Comparison of ENCODE assay signal across 12 cellular contexts in the genomic region with DNA sequence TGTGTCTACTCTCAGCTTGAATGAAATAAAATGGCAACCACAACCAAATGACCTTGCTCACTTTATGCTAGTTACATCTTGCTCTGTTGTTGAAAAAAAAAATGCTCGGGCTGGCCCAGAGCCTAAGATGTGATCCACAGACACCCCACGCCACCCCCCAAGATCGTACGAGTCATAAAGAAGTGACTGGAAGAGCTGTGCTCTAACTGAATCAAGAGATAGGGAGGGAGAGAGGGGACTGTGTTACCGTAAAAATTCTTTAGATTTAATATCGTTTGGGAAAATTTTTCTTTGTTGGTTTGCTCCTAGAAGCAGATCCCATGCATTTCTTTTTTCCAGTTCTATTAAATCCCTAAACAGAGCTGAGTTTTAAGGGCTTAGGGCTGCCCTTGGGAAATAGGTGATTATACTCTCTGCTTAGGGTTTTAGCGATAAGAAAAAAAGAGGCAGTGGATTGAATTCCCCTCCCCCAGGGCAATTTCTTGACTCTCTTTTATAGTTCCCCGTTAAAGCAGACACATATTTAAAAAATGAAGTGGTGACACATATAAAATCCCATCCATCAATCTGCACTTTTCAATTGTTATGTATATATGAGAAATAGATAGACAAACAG. TPM values are rescaled to one million over a fixed set of nuclear protein-coding genes. Genes with fewer than 3 reads are reported as not detected.
DNase-seq lines count a peak whose midpoint lies in the region; ATAC-seq and TF ChIP-seq lines count a peak whose summit lies in the region.
"Had no signal": no experiment of that assay in that cellular context is flagged by ENCODE, and none has a peak within 500 bp of the region (broad histone marks: within the 10 kb centered on the region; RNA-seq: fewer than 3 reads in every experiment).

No MANE protein-coding gene starts in this region.

- H3K79me2 ChIP-seq in ACC112 (ENCODE audit: control insufficient read depth, insufficient read depth, low read length, unreplicated experiment), result peaks cover 94% of the 10 kb centered on the region
- H3K79me2 ChIP-seq in mesendoderm (ENCODE audit: control insufficient read depth, insufficient read depth, low read length), result no peaks in the 10 kb centered on the region

- no peak overlapping the region for H4K5ac ChIP-seq in mesendoderm (ENCODE audit: low read length)

- H3K18ac ChIP-seq in mesendoderm (ENCODE audit: low read length), result peak overlapping the region; percentile 84

- no peak overlapping the region for H2BK120ac ChIP-seq in mesendoderm (ENCODE audit: low read depth, low read length)

- no peak for TF ChIP-seq CTCF in gastrocnemius medialis (IDR thresholded peaks at IDR 0.05 in 4 of 5, conservative IDR thresholded peaks at IDR 0.05 in 1 of 5)

- H2AK5ac ChIP-seq in mesendoderm (ENCODE audit: low read length), result no peak overlapping the region

- H3K4me3 ChIP-seq in ACC112 (ENCODE audit: low read depth, low read length), result no peak overlapping the region
- no peak overlapping the region for H3K4me3 ChIP-seq in adipocyte (ENCODE audit: low read length)
- no peak overlapping the region for H3K4me3 ChIP-seq in mesendoderm (ENCODE audit: low read length)
- no peak overlapping the region for H3K4me3 ChIP-seq in gastrocnemius medialis
- H3K4me3 ChIP-seq: gastroesophageal sphincter had no signal

- no peak overlapping the region for H2AFZ ChIP-seq in ACC112 (ENCODE audit: low read length, unreplicated experiment)

- H3K4ac ChIP-seq in mesendoderm (ENCODE audit: low read depth, low read length), result no peak overlapping the region

- H2BK15ac ChIP-seq in mesendoderm (replicated peaks; ENCODE audit: low read depth), result peak overlapping the region; percentile 57

- H3K27ac ChIP-seq in ACC112 (ENCODE audit: low read depth, low read length) (peak overlapping the region; percentile 66), mesendoderm (ENCODE audit: low read depth, low read length) (no peak overlapping the region), gastrocnemius medialis (no peak overlapping the region)
- H3K27ac ChIP-seq: gastroesophageal sphincter had no signal

- TF ChIP-seq POLR2A in gastrocnemius medialis (IDR thresholded peaks at IDR 0.05), result no peak

- H3K4me2 ChIP-seq in mesendoderm (ENCODE audit: low read length), result no peak overlapping the region

- DNase-seq in HEK293T (ENCODE audit: extremely low spot score) (no peak), adipocyte (ENCODE audit: low read depth) (peak; percentile 25), mesendoderm (no peak), NCI-H774 (lab: John Stamatoyannopoulos, UW) (no peak), gastrocnemius medialis (no peak)
- DNase-seq in activated CD4-positive, alpha-beta T cell treated with anti-CD3 and anti-CD28 coated beads for 4 hours, result no peak
- DNase-seq: left colon, MV-4-11, occipital lobe had no signal

- H3K4me1 ChIP-seq in ACC112 (ENCODE audit: control insufficient read depth, insufficient read depth, low read length, unreplicated experiment) (peaks cover 86% of the 10 kb centered on the region), adipocyte (ENCODE audit: control insufficient read depth, insufficient read depth, low read length) (peaks cover 76% of the 10 kb centered on the region), mesendoderm (ENCODE audit: control insufficient read depth, low read depth, low read length) (peaks cover 8% of the 10 kb centered on the region), gastrocnemius medialis (peaks cover 0 to 18% of the 10 kb centered on the region in 2 donors)

- H3K9me3 ChIP-seq in adipocyte (ENCODE audit: control insufficient read depth, low read length) (no peaks in the 10 kb centered on the region), gastrocnemius medialis (no peaks in the 10 kb centered on the region)
- H3K9me3 ChIP-seq: gastroesophageal sphincter had no signal

- H3K27me3 ChIP-seq in ACC112 (ENCODE audit: insufficient read depth, low read length), result no peaks in the 10 kb centered on the region
- no peaks in the 10 kb centered on the region for H3K27me3 ChIP-seq in adipocyte (replicated peaks; ENCODE audit: control insufficient read depth, insufficient read depth, low read length)
- no peaks in the 10 kb centered on the region for H3K27me3 ChIP-seq in mesendoderm (ENCODE audit: insufficient read depth, low read length, poor library complexity)
- no peaks in the 10 kb centered on the region for H3K27me3 ChIP-seq in gastrocnemius medialis
- H3K27me3 ChIP-seq: gastroesophageal sphincter had no signal

- no peak overlapping the region for H4K8ac ChIP-seq in mesendoderm (ENCODE audit: low read depth, low read length)

- in situ Hi-C loops in gastrocnemius medialis (cut with MboI; ENCODE audit: low sequenced_read_pairs in 4 of 4), result loop anchor here in 1 of 4 donors (25.0 kb wide), 1 partner anchor 266 kb away; no protein-coding TSS in a partner anchor

- H3K79me1 ChIP-seq in mesendoderm (ENCODE audit: low read length), result no peaks in the 10 kb centered on the region

- ATAC-seq in HG03175 (IDR thresholded peaks at IDR 0.05; ENCODE audit: unreplicated experiment) (no peak), gastrocnemius medialis (no peak)
- ATAC-seq: gastroesophageal sphincter had no signal

- CTCF ChIA-PET in HEK293T (lab: Yijun Ruan, JAX), result interaction anchor here (0.6 to 0.8 kb wide), 2 partner anchors 9 to 264 kb away, joined by 3 to 4 read pairs; no protein-coding TSS in a partner anchor

- no peak overlapping the region for H2BK5ac ChIP-seq in mesendoderm (ENCODE audit: low read length)

- POLR2A ChIA-PET in HEK293T (lab: Yijun Ruan, JAX), result interaction anchor here (0.8 to 1.0 kb wide), 2 partner anchors 21 to 85 kb away, joined by 3 to 4 read pairs; no protein-coding TSS in a partner anchor

- H3K23ac ChIP-seq in mesendoderm (ENCODE audit: low read length), result no peak overlapping the region

- no CpG with 5 or more reads among the region's 8 CpGs for WGBS in mesendoderm (ENCODE audit: extremely low coverage, insufficient coverage, low lambda C conversion rate)

- no peak overlapping the region for H3K56ac ChIP-seq in mesendoderm (ENCODE audit: low read length)

- intact Hi-C loops in gastrocnemius medialis (cut with DNase I; ENCODE audit: low total_unique reads), result no loop called here

- H3K9ac ChIP-seq in adipocyte (ENCODE audit: low read length) (no peak overlapping the region), mesendoderm (ENCODE audit: low read length) (no peak overlapping the region)

- H3K36me3 ChIP-seq in ACC112 (ENCODE audit: insufficient read depth, low read length), result peaks cover 14% of the 10 kb centered on the region
- no peaks in the 10 kb centered on the region for H3K36me3 ChIP-seq in adipocyte (ENCODE audit: control insufficient read depth, insufficient read depth, low read length, severe bottlenecking)
- H3K36me3 ChIP-seq in mesendoderm (ENCODE audit: control insufficient read depth, insufficient read depth, low read length), result no peaks in the 10 kb centered on the region
- H3K36me3 ChIP-seq in gastrocnemius medialis, result no peaks in the 10 kb centered on the region
- H3K36me3 ChIP-seq: gastroesophageal sphincter had no signal

TF ChIP-seq in HEK293T, 16 proteins besides CTCF, POLR2A, EP300 and RAD21:
- TF ChIP-seq TARDBP (IDR thresholded peaks at IDR 0.05) (no peak), L3MBTL2 (conservative IDR thresholded peaks at IDR 0.05) (no peak)
- TF ChIP-seq, protein P1, sequence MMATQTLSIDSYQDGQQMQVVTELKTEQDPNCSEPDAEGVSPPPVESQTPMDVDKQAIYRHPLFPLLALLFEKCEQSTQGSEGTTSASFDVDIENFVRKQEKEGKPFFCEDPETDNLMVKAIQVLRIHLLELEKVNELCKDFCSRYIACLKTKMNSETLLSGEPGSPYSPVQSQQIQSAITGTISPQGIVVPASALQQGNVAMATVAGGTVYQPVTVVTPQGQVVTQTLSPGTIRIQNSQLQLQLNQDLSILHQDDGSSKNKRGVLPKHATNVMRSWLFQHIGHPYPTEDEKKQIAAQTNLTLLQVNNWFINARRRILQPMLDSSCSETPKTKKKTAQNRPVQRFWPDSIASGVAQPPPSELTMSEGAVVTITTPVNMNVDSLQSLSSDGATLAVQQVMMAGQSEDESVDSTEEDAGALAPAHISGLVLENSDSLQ (IDR thresholded peaks at IDR 0.05), result peak; percentile 49

RNA-seq across cellular contexts. Expression of gene MAML2, which starts 14.5 kb away (rescaled TPM):
- polyA plus RNA-seq in mesendoderm (2013, experiment 1 of 2), result 2.9 TPM
- polyA plus RNA-seq in mesendoderm (2013, experiment 2 of 2), result 3.1 TPM
- total RNA-seq in gastrocnemius medialis, result 1 to 10 TPM; 4.1 to 6.3 (median 4.8) TPM
